Comparison of ENCODE assay signal across 14 cellular contexts in the genomic region with DNA sequence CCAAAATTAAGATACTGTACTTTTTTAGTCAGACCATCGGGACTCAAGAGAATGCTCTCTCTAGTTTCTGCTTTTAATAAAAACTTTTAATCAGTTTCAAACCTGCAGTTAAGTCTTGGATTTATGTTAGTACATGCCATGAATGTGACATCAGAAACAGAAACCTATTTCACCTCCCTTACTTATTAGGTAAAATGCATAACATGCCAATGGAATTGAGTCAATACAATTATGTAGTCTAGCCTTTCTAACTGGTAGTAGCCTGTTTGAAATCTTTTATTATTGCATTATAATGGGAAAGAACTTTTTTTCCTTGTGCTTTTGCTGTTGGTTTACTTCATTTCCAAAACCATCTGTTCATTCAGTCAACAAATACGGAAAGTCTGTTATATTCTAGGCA. TPM values are rescaled to one million over a fixed set of nuclear protein-coding genes. Genes with fewer than 3 reads are reported as not detected.
DNase-seq lines count a peak whose midpoint lies in the region; ATAC-seq and TF ChIP-seq lines count a peak whose summit lies in the region.
"Had no signal": no experiment of that assay in that cellular context is flagged by ENCODE, and none has a peak within 500 bp of the region (broad histone marks: within the 10 kb centered on the region; RNA-seq: fewer than 3 reads in every experiment).

No MANE protein-coding gene starts in this region.

- no TSS peak for BruUV-seq in HCT116 (replicated peaks; lab: Mats Ljungman, UMichigan)

- no peak for ATAC-seq in HCT116
- no peak for ATAC-seq in T-helper 17 cell
- no peak for ATAC-seq in heart left ventricle
- no peak for ATAC-seq in GM21526 (IDR thresholded peaks at IDR 0.05; ENCODE audit: low FRiP score, unreplicated experiment)
- ATAC-seq: activated T-helper 17 cell treated with anti-CD3 and anti-CD28 coated beads, Interleukin-2, amount 50 U/mL, for 72 hours had no signal

- H3K79me2 ChIP-seq in HCT116 (ENCODE audit: insufficient read depth, low read length) = peaks cover 80% of the 10 kb centered on the region

- DNase-seq in HCT116 (ENCODE audit: low read depth, low spot score) = no peak
- DNase-seq in T-helper 17 cell = no peak
- peak; percentile 10 for DNase-seq in fibroblast of mammary gland (ENCODE audit: low read depth)
- DNase-seq in DMS79 treated with DMSO at 0.1 percent for 48 hours (lab: John Stamatoyannopoulos, UW) = no peak
- no peak for DNase-seq in heart left ventricle
- no peak for DNase-seq in NCI-H526 treated with DMSO at 0.1 percent for 48 hours (lab: John Stamatoyannopoulos, UW)
- DNase-seq: caudate nucleus, kidney, NCI-H1694, nephron progenitor cell had no signal

- WGBS in heart left ventricle, 4 donors = 89 to 93% (median 92%) methylated on average over 2 of the region's 2 CpGs

- peaks cover 3% of the 10 kb centered on the region for H3K36me3 Mint-ChIP-seq in T-helper 17 cell (ENCODE audit: low read depth)

- H3K4me1 ChIP-seq in HCT116 (ENCODE audit: control insufficient read depth in 1 of 2, insufficient read depth in 2 of 2, low read length in 2 of 2) (peaks cover 33 to 46% of the 10 kb centered on the region in 2 experiments), skeletal muscle satellite cell (ENCODE audit: control insufficient read depth, insufficient read depth, low read length) (peaks cover 17% of the 10 kb centered on the region), heart left ventricle (peaks cover 0 to 39% (median 14%) of the 10 kb centered on the region in 12 donors)

- no peak overlapping the region for H3K27ac ChIP-seq in HCT116 (ENCODE audit: low read depth, low read length)
- no peak overlapping the region for H3K27ac ChIP-seq in heart left ventricle

- no peak overlapping the region for H3K9ac ChIP-seq in HCT116 (ENCODE audit: low read length)
- H3K9ac ChIP-seq in skeletal muscle satellite cell (ENCODE audit: low read depth, low read length) = no peak overlapping the region

- TF ChIP-seq CTCF in HCT116 (IDR thresholded peaks at IDR 0.05 in 2 of 3, conservative IDR thresholded peaks at IDR 0.05 in 1 of 3; ENCODE audit: borderline replicate concordance in 1 of 3, insufficient read depth in 1 of 3, low read depth in 2 of 3, low read length in 2 of 3) = no peak
- TF ChIP-seq CTCF in fibroblast of mammary gland (conservative IDR thresholded peaks at IDR 0.05; ENCODE audit: control insufficient read depth, insufficient read depth, low read depth, low read length) = no peak
- TF ChIP-seq CTCF in heart left ventricle (IDR thresholded peaks at IDR 0.05) = no peak

- TF ChIP-seq RAD21 in HCT116 (IDR thresholded peaks at IDR 0.05; ENCODE audit: low read depth) = no peak

- POLR2A ChIA-PET in HCT116 (lab: Charles Lee) = interaction anchor here (0.9 kb wide), 1 partner anchor 131 kb away, joined by 4 read pairs; a partner anchor contains a TSS

- no peaks in the 10 kb centered on the region for H3K27me3 Mint-ChIP-seq in T-helper 17 cell
- H3K27me3 Mint-ChIP-seq: activated T-helper 17 cell treated with anti-CD3 and anti-CD28 coated beads, Interleukin-2, amount 50 U/mL, for 72 hours had no signal

- H3K9me3 ChIP-seq in HCT116 (ENCODE audit: control insufficient read depth in 1 of 2, insufficient read depth in 1 of 2, low read depth in 1 of 2, low read length in 2 of 2) (no peaks in the 10 kb centered on the region), T-helper 17 cell (ENCODE audit: control insufficient read depth, low read length, poor library complexity, severe bottlenecking) (no peaks in the 10 kb centered on the region), skeletal muscle satellite cell (replicated peaks; ENCODE audit: low read length) (no peaks in the 10 kb centered on the region), heart left ventricle (no peaks in the 10 kb centered on the region)

- H3K4me3 ChIP-seq in HCT116 (replicated peaks in 1 of 2; ENCODE audit: low read depth in 1 of 2, low read length in 2 of 2) (no peak overlapping the region), fibroblast of mammary gland (ENCODE audit: control insufficient read depth, low read depth, low read length) (no peak overlapping the region), skeletal muscle satellite cell (ENCODE audit: low read length) (no peak overlapping the region), heart left ventricle (no peak overlapping the region)
- H3K4me3 ChIP-seq: skin epidermis had no signal

- peak overlapping the region; percentile 63 for H3K27ac Mint-ChIP-seq in T-helper 17 cell
- H3K27ac Mint-ChIP-seq: activated T-helper 17 cell treated with anti-CD3 and anti-CD28 coated beads, Interleukin-2, amount 50 U/mL, for 72 hours had no signal

- H3K36me3 ChIP-seq in HCT116 (ENCODE audit: control insufficient read depth in 1 of 2, insufficient read depth in 2 of 2, low read length in 2 of 2) (no peaks in the 10 kb centered on the region), skeletal muscle satellite cell (ENCODE audit: insufficient read depth, low read length) (no peaks in the 10 kb centered on the region), heart left ventricle (no peaks in the 10 kb centered on the region)

- CTCF ChIA-PET in HCT116 (lab: Charles Lee) = no interaction called here

- peaks cover 9% of the 10 kb centered on the region for H3K4me1 Mint-ChIP-seq in T-helper 17 cell

- H3K4me3 Mint-ChIP-seq in T-helper 17 cell = no peak overlapping the region
- H3K4me3 Mint-ChIP-seq: activated T-helper 17 cell treated with anti-CD3 and anti-CD28 coated beads, Interleukin-2, amount 50 U/mL, for 72 hours; nephron progenitor cell had no signal

- H4K20me1 ChIP-seq in HCT116 (ENCODE audit: insufficient read depth) = no peaks in the 10 kb centered on the region

- peak overlapping the region; percentile 44; the same call in 1 of the 2 replicates for H3K4me2 ChIP-seq in HCT116 (ENCODE audit: low read length)
- peak overlapping the region; percentile 12 for H3K4me2 ChIP-seq in skeletal muscle satellite cell (ENCODE audit: low read length)

- H3K27me3 ChIP-seq in HCT116 (ENCODE audit: insufficient read depth, low read length) (no peaks in the 10 kb centered on the region), skeletal muscle satellite cell (ENCODE audit: control insufficient read depth, insufficient read depth, low read length) (no peaks in the 10 kb centered on the region), heart left ventricle (no peaks in the 10 kb centered on the region)

- TF ChIP-seq POLR2A in HCT116 (IDR thresholded peaks at IDR 0.05; ENCODE audit: borderline replicate concordance, extremely low read depth, insufficient read depth, insufficient read length) (no peak), heart left ventricle (IDR thresholded peaks at IDR 0.05) (no peak)

- no peak overlapping the region for H2AFZ ChIP-seq in HCT116 (ENCODE audit: low read depth, low read length, poor library complexity, severe bottlenecking)

- intact Hi-C loops in HCT116 (cut with micrococcal nuclease) = no loop called here
- intact Hi-C loops in heart left ventricle (cut with DNase I) = loop anchor here in 1 of 10 donors (5.0 kb wide), 1 partner anchor 127 kb away; no protein-coding TSS in a partner anchor

- H3K9me2 ChIP-seq in HCT116 (ENCODE audit: insufficient read depth) = no peaks in the 10 kb centered on the region

- RAD21 ChIA-PET in HCT116 (lab: Charles Lee; ENCODE audit: low non-redundant PET in 1 of 2, low total read pairs in 2 of 2, uncharacterized antibody in 2 of 2, unreplicated experiment in 2 of 2) = no interaction called here

TF ChIP-seq in HCT116, 20 proteins besides CTCF, POLR2A, EP300 and RAD21:
- TF ChIP-seq, protein P1, sequence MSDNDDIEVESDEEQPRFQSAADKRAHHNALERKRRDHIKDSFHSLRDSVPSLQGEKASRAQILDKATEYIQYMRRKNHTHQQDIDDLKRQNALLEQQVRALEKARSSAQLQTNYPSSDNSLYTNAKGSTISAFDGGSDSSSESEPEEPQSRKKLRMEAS (IDR thresholded peaks at IDR 0.05) = no peak
- TF ChIP-seq ELF1 (IDR thresholded peaks at IDR 0.05; ENCODE audit: borderline replicate concordance, low read depth) = no peak
- TF ChIP-seq SP1 (IDR thresholded peaks at IDR 0.05; ENCODE audit: low read depth) = no peak
- no peak for TF ChIP-seq CBX3 (IDR thresholded peaks at IDR 0.05; ENCODE audit: low read depth)
- no peak for TF ChIP-seq TCF7L2 (IDR thresholded peaks at IDR 0.05; ENCODE audit: borderline replicate concordance, extremely low read depth, insufficient read depth, insufficient read length)
- no peak for TF ChIP-seq YY1 (IDR thresholded peaks at IDR 0.05; ENCODE audit: extremely low read depth, insufficient replicate concordance, low read depth, low read length)
- TF ChIP-seq SRF (IDR thresholded peaks at IDR 0.05; ENCODE audit: low read depth) = no peak
- TF ChIP-seq JUND (IDR thresholded peaks at IDR 0.05) = no peak
- TF ChIP-seq SIN3A (IDR thresholded peaks at IDR 0.05; ENCODE audit: low read depth) = no peak
- TF ChIP-seq ZNF274 (IDR thresholded peaks at IDR 0.05; ENCODE audit: low read depth, low read length) = no peak
- TF ChIP-seq CEBPB (IDR thresholded peaks at IDR 0.05; ENCODE audit: low read depth) = no peak
- TF ChIP-seq EZH2 (IDR thresholded peaks at IDR 0.05) = no peak
- TF ChIP-seq EGR1 (IDR thresholded peaks at IDR 0.05; ENCODE audit: low read depth) = no peak
- TF ChIP-seq, protein P2, sequence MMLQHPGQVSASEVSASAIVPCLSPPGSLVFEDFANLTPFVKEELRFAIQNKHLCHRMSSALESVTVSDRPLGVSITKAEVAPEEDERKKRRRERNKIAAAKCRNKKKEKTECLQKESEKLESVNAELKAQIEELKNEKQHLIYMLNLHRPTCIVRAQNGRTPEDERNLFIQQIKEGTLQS (IDR thresholded peaks at IDR 0.05) = no peak

RNA-seq across cellular contexts. Expression of a gene that starts 4.8 kb away (rescaled TPM):
- total RNA-seq in HCT116 (2021; ENCODE audit: unreplicated experiment) (36.0 TPM), T-helper 17 cell (10 to 100 TPM; 20.9 to 23.9 TPM), heart left ventricle (10 to 100 TPM; 13.6 to 30.5 (median 19.0) TPM)
- 16.4 and 21.8 TPM in 2 replicates for polyA plus RNA-seq in HCT116 (2012)
- total RNA-seq in skeletal muscle satellite cell (2012; rRNA removed) = 7.6 TPM in 2 replicates
- polyA plus RNA-seq in heart left ventricle = 10 to 100 TPM; 15.9 to 28.8 TPM

RNA-seq across cellular contexts. Expression of a gene that starts 45.5 kb away (rescaled TPM):
- total RNA-seq in HCT116 (2021; ENCODE audit: unreplicated experiment) (23.8 TPM), T-helper 17 cell (1 to 10 TPM; 4.6 to 4.7 TPM), heart left ventricle (10 to 100 TPM in 6 of 9 donors, 1 to 10 TPM in 3; 7.1 to 17.2 (median 11.5) TPM)
- 25.2 and 30.3 TPM in 2 replicates for polyA plus RNA-seq in HCT116 (2012)
- 18.0 and 20.3 TPM in 2 replicates for total RNA-seq in skeletal muscle satellite cell (2012; rRNA removed)
- 10 to 100 TPM; 10.7 to 14.2 TPM for polyA plus RNA-seq in heart left ventricle
